In genomic region chr7:157770716-157771320, GRCh38 we compare ENCODE assay signal across 16 cellular contexts.
A peak's percentile ranks its signal among the peaks of the same experiment; 100 is the strongest.
DNase-seq lines count a peak whose midpoint lies in the region; ATAC-seq and TF ChIP-seq lines count a peak whose summit lies in the region.
"Had no signal": no experiment of that assay in that cellular context is flagged by ENCODE, and none has a peak within 500 bp of the region (broad histone marks: within the 10 kb centered on the region; RNA-seq: fewer than 3 reads in every experiment).

No MANE protein-coding gene starts in this region.

- H3K4me2 ChIP-seq in neural cell (ENCODE audit: low read length): no peak overlapping the region
- H3K4me2 ChIP-seq: GM23338 had no signal

- no peak for TF ChIP-seq CTCF in right atrium auricular region (IDR thresholded peaks at IDR 0.05)
- no peak for TF ChIP-seq CTCF in neural cell (IDR thresholded peaks at IDR 0.05; ENCODE audit: poor library complexity, severe bottlenecking)
- no peak for TF ChIP-seq CTCF in tibial artery (IDR thresholded peaks at IDR 0.05)

- peaks cover 0 to 13% of the 10 kb centered on the region in 2 donors for H3K9me3 ChIP-seq in right atrium auricular region
- H3K9me3 ChIP-seq in iPS-18c (ENCODE audit: control insufficient read depth, insufficient read depth, low read length): peaks cover 57% of the 10 kb centered on the region
- peaks cover 5% of the 10 kb centered on the region for H3K9me3 ChIP-seq in neural cell (ENCODE audit: low read length)
- H3K9me3 ChIP-seq in aorta (ENCODE audit: control insufficient read depth, low read length): peaks cover 5% of the 10 kb centered on the region
- peaks cover 0 to 12% (median 8%) of the 10 kb centered on the region in 3 donors for H3K9me3 ChIP-seq in tibial artery

- H3K9ac ChIP-seq in neural cell (ENCODE audit: low read length): peak overlapping the region; percentile 9
- H3K9ac ChIP-seq: BLaER1 treated with 17β-estradiol and CSF1 and Interleukin-3, amounts not matched to agents 10 nM and 100 nM had no signal

- DNase-seq in left ventricle myocardium superior (peak; percentile 11), right atrium auricular region (ENCODE audit: low spot score) (no peak), aorta (peak; percentile 20 to 55), ureter (ENCODE audit: low spot score) (no peak), tibial artery (no peak)
- DNase-seq: Calu3; CD8-positive, alpha-beta T cell; DMS79 treated with DMSO at 0.1 percent for 48 hours; GF-D8; HCEC 1CT; HFFc6 had no signal

- ATAC-seq in left ventricle myocardium superior (no peak), aorta (ENCODE audit: low FRiP score) (no peak)
- ATAC-seq: CD8-positive, alpha-beta T cell; GM23338 had no signal

- WGBS in aorta, 2 donors: 90 to 92% methylated on average over 13 of the region's 13 CpGs

- H3K4me1 ChIP-seq in right atrium auricular region (no peaks in the 10 kb centered on the region), aorta (ENCODE audit: control insufficient read depth in 1 of 2, insufficient read depth in 2 of 2, low read length in 2 of 2) (no peaks in the 10 kb centered on the region), tibial artery (no peaks in the 10 kb centered on the region)

- no peaks in the 10 kb centered on the region for H4K20me1 ChIP-seq in neural cell (ENCODE audit: insufficient read depth)

- no peak for TF ChIP-seq EP300 in neural cell (conservative IDR thresholded peaks at IDR 0.05; ENCODE audit: poor library complexity, severe bottlenecking)

- H3K79me2 ChIP-seq in neural cell (replicated peaks; ENCODE audit: insufficient read depth, low read length): no peaks in the 10 kb centered on the region

- H3K4me3 ChIP-seq in right atrium auricular region (no peak overlapping the region), iPS-18c (ENCODE audit: insufficient read depth, low read depth, low read length) (peak overlapping the region; percentile 15; the same call in 1 of the 2 replicates), neural cell (ENCODE audit: low read length) (no peak overlapping the region), aorta (ENCODE audit: low read length in 2 of 2) (no peak overlapping the region), tibial artery (no peak overlapping the region)
- H3K4me3 ChIP-seq: BLaER1 treated with 17β-estradiol and CSF1 and Interleukin-3, amounts not matched to agents 10 nM and 100 nM; GM23338 had no signal

- TF ChIP-seq RAD21 in neural cell (conservative IDR thresholded peaks at IDR 0.05): no peak

- no peaks in the 10 kb centered on the region for H3K36me3 ChIP-seq in right atrium auricular region
- H3K36me3 ChIP-seq in neural cell (ENCODE audit: insufficient read depth, low read length): no peaks in the 10 kb centered on the region
- H3K36me3 ChIP-seq in aorta (ENCODE audit: control insufficient read depth in 1 of 2, insufficient read depth in 2 of 2, low read length in 1 of 2): no peaks in the 10 kb centered on the region
- no peaks in the 10 kb centered on the region for H3K36me3 ChIP-seq in tibial artery
- H3K36me3 ChIP-seq: BLaER1 treated with 17β-estradiol and CSF1 and Interleukin-3, amounts not matched to agents 10 nM and 100 nM had no signal

- no peaks in the 10 kb centered on the region for H3F3A ChIP-seq in neural cell (ENCODE audit: insufficient read depth, low read length, poor library complexity, severe bottlenecking)

- H3K27ac ChIP-seq in right atrium auricular region (no peak overlapping the region), neural cell (ENCODE audit: low read length) (no peak overlapping the region), aorta (ENCODE audit: low read depth in 1 of 2, low read length in 2 of 2) (no peak overlapping the region), tibial artery (no peak overlapping the region)
- H3K27ac ChIP-seq: BLaER1 treated with 17β-estradiol and CSF1 and Interleukin-3, amounts not matched to agents 10 nM and 100 nM; HL-60 had no signal

- intact Hi-C loops in left ventricle myocardium superior (cut with micrococcal nuclease): no loop called here
- intact Hi-C loops in aorta (cut with DNase I): no loop called here
- intact Hi-C loops in tibial artery (cut with DNase I; ENCODE audit: low total_unique reads): no loop called here

- H2AFZ ChIP-seq in neural cell (ENCODE audit: low read depth, low read length): no peak overlapping the region
- H2AFZ ChIP-seq: GM23338 had no signal

- H3K27me3 ChIP-seq in right atrium auricular region: no peaks in the 10 kb centered on the region
- H3K27me3 ChIP-seq in neural cell (ENCODE audit: insufficient read depth, low read depth, low read length): no peaks in the 10 kb centered on the region
- no peaks in the 10 kb centered on the region for H3K27me3 ChIP-seq in aorta (ENCODE audit: control insufficient read depth in 1 of 2, insufficient read depth in 2 of 2, low read length in 1 of 2)
- H3K27me3 ChIP-seq in tibial artery: peaks cover 0 to 4% of the 10 kb centered on the region in 2 donors

- H3K9me2 ChIP-seq in neural cell (ENCODE audit: insufficient read depth, low read length): no peaks in the 10 kb centered on the region

TF ChIP-seq in neural cell, 6 proteins besides CTCF, POLR2A, EP300 and RAD21:
- TF ChIP-seq POLR2AphosphoS5 (IDR thresholded peaks at IDR 0.05): no peak
- TF ChIP-seq TAF1 (IDR thresholded peaks at IDR 0.05; ENCODE audit: low read depth): no peak
- no peak for TF ChIP-seq MXI1 (conservative IDR thresholded peaks at IDR 0.05; ENCODE audit: poor library complexity, severe bottlenecking)
- TF ChIP-seq SMC3 (conservative IDR thresholded peaks at IDR 0.05; ENCODE audit: poor library complexity): no peak
- no peak for TF ChIP-seq REST (IDR thresholded peaks at IDR 0.05; ENCODE audit: borderline replicate concordance)
- no peak for TF ChIP-seq EZH2 (IDR thresholded peaks at IDR 0.05; ENCODE audit: borderline replicate concordance, insufficient read depth, low read length, poor library complexity, severe bottlenecking)

Comparison
In these comparisons a context has a peak if more than half of its experiments do, and no peak if none do; other contexts are left out.
1. DNase-seq: peak in left ventricle myocardium superior (single experiment) and aorta (2 of 2); none in right atrium auricular region (single experiment), ureter (single experiment) and tibial artery (0 of 2).